ENCODE assay signal across 19 cellular contexts in the genomic region with DNA sequence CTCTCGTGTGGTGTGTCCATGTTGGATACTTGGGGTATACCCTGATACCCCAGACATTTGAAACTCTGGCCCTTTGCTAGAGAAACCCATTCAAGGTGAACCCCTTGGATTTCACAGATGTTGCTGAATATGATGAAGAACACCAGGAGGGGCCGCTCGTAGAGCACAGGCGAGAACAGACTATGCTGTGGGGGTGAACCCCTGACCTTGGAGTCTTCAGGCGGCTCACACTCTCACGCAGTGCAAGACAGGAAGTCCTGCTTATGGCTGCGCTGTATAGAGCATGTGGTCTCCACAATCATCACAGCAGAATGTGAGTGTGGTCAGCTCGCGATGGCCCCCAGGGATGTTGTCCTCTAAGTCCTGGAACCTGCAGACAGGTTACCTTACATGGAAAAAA.
DNase-seq lines count a peak whose midpoint lies in the region; ATAC-seq, FAIRE-seq and TF ChIP-seq lines count a peak whose summit lies in the region.
"Had no signal": no experiment of that assay in that cellular context is flagged by ENCODE, and none has a peak within 500 bp of the region (broad histone marks: within the 10 kb centered on the region; RNA-seq: fewer than 3 reads in every experiment).

No MANE protein-coding gene starts in this region.

- H3K18ac ChIP-seq in neuronal stem cell (ENCODE audit: low read length): no peak overlapping the region

- no peaks in the 10 kb centered on the region for H3K9me3 ChIP-seq in K562 (replicated peaks; ENCODE audit: control insufficient read depth, insufficient read depth, low read depth, low read length)
- H3K9me3 ChIP-seq in neuronal stem cell (replicated peaks in 1 of 2; ENCODE audit: control insufficient read depth in 2 of 2, insufficient read depth in 1 of 2, low read depth in 1 of 2, low read length in 2 of 2): no peaks in the 10 kb centered on the region
- H3K9me3 ChIP-seq: Caco-2 had no signal

- no peak overlapping the region for H2BK15ac ChIP-seq in neuronal stem cell (ENCODE audit: low read length)

- 0% methylated on average over 9 of the region's 9 CpGs for WGBS in K562 (ENCODE audit: insufficient coverage, low coverage, missing lambda C conversion rate)
- WGBS in neuronal stem cell (ENCODE audit: extremely low coverage in 2 of 2, insufficient read length in 2 of 2, insufficient replicate concordance in 1 of 2), 2 donors: no CpG with 5 or more reads among the region's 9 CpGs

- no peak overlapping the region for H4K91ac ChIP-seq in neuronal stem cell (ENCODE audit: low read depth, low read length, poor library complexity)

- TF ChIP-seq EP300 in K562 (IDR thresholded peaks at IDR 0.05; ENCODE audit: low read length): no peak

- H3K4me1 ChIP-seq in K562 (replicated peaks in 1 of 2; ENCODE audit: control insufficient read depth in 2 of 2, insufficient read depth in 2 of 2, low read length in 2 of 2): no peaks in the 10 kb centered on the region
- H3K4me1 ChIP-seq in neuronal stem cell (ENCODE audit: control insufficient read depth in 2 of 2, insufficient read depth in 1 of 2, low read depth in 1 of 2, low read length in 2 of 2): peaks cover 0 to 9% of the 10 kb centered on the region in 2 donors
- H3K4me1 ChIP-seq: Caco-2 had no signal

- intact Hi-C loops in K562 (cut with micrococcal nuclease): no loop called here

- no peak overlapping the region for H4K8ac ChIP-seq in neuronal stem cell (ENCODE audit: low read depth, low read length)

- no peak overlapping the region for H2AK5ac ChIP-seq in neuronal stem cell (ENCODE audit: low read depth, low read length)

- no peak overlapping the region for H3K14ac ChIP-seq in neuronal stem cell (ENCODE audit: low read length)

- H3K9ac ChIP-seq in K562 (ENCODE audit: insufficient read depth in 1 of 2, low read depth in 2 of 2, low read length in 2 of 2) (no peak overlapping the region), neuronal stem cell (ENCODE audit: low read depth, low read length, poor library complexity) (no peak overlapping the region)

- no TSS peak for BruUV-seq in K562 (replicated peaks; lab: Mats Ljungman, UMichigan)

- peak; percentile 65 for ATAC-seq in K562
- ATAC-seq: GM23338, HCT116 had no signal

- no peak overlapping the region for H2BK5ac ChIP-seq in neuronal stem cell (ENCODE audit: low read length)

- peak overlapping the region; percentile 12 for H3K23ac ChIP-seq in neuronal stem cell (ENCODE audit: low read depth, low read length, poor library complexity)

- CTCF ChIA-PET in K562 (lab: Yijun Ruan, JAX; ENCODE audit: low intra/inter-chr PET ratio): no interaction called here

- H3K27me3 ChIP-seq in K562 (ENCODE audit: control insufficient read depth in 2 of 2, insufficient read depth in 2 of 2, low read length in 2 of 2) (peaks cover 23 to 54% of the 10 kb centered on the region in 2 experiments), neuronal stem cell (ENCODE audit: control insufficient read depth in 3 of 3, insufficient read depth in 3 of 3, low read depth in 1 of 3, low read length in 3 of 3) (peaks cover 0 to 10% (median 0%) of the 10 kb centered on the region in 3 experiments)

- H3K27ac ChIP-seq in K562 (ENCODE audit: extremely low read depth, low read depth, low read length) (no peak overlapping the region), neuronal stem cell (replicated peaks; ENCODE audit: low read length) (no peak overlapping the region)
- H3K27ac ChIP-seq: RWPE1 had no signal

- TF ChIP-seq POLR2A in NB4 (IDR thresholded peaks at IDR 0.05; ENCODE audit: extremely low read depth, insufficient read length): no peak
- TF ChIP-seq POLR2A in K562 (conservative IDR thresholded peaks at IDR 0.05): no peak

- no peaks in the 10 kb centered on the region; the same call in 1 of the 2 replicates for H4K20me1 ChIP-seq in K562 (replicated peaks; ENCODE audit: control insufficient read depth, insufficient read depth, low read length)

- no peak for TF ChIP-seq CTCF in NB4 (IDR thresholded peaks at IDR 0.05; ENCODE audit: low read depth, low read length)
- TF ChIP-seq CTCF in K562 (IDR thresholded peaks at IDR 0.05 in 2 of 3, conservative IDR thresholded peaks at IDR 0.05 in 1 of 3; ENCODE audit: insufficient read depth in 2 of 3, low read depth in 1 of 3, low read length in 3 of 3): no peak

- H3K79me1 ChIP-seq in neuronal stem cell (ENCODE audit: low read depth, low read length): no peaks in the 10 kb centered on the region

- no peaks in the 10 kb centered on the region for H3K9me1 ChIP-seq in K562 (ENCODE audit: control insufficient read depth, insufficient read depth, low read length)

- H2BK12ac ChIP-seq in neuronal stem cell (ENCODE audit: low read length): no peak overlapping the region

- DNase-seq in activated gamma-delta T cell treated with Interleukin-2 at 50 U/mL for 16 hours (peak; percentile 14), activated gamma-delta T cell (lab: John Stamatoyannopoulos, UW) (no peak), NB4 (ENCODE audit: low read depth) (peak; percentile 27), K562 (ENCODE audit: extremely low read depth in 1 of 4, low spot score in 3 of 4) (no peak), neuronal stem cell (ENCODE audit: low spot score) (no peak), medulla oblongata (ENCODE audit: extremely low spot score) (no peak), NCI-H2107 (lab: John Stamatoyannopoulos, UW) (no peak)
- DNase-seq in central memory CD4-positive, alpha-beta T cell: no peak
- DNase-seq: Caco-2, GDM1, MV-4-11, NCI-H1417, NCI-H187 treated with DMSO at 0.1 percent for 48 hours, NCI-H2171, OCI-M1, SIG-M5 had no signal

- POLR2A ChIA-PET in K562 (lab: Yijun Ruan, JAX): no interaction called here

- no peaks in the 10 kb centered on the region for H3K79me2 ChIP-seq in K562 (ENCODE audit: control insufficient read depth, insufficient read depth, low read length)

- H3K36me3 ChIP-seq in K562 (ENCODE audit: control insufficient read depth, insufficient read depth, low read length) (no peaks in the 10 kb centered on the region), neuronal stem cell (replicated peaks in 1 of 2; ENCODE audit: control insufficient read depth in 2 of 2, insufficient read depth in 2 of 2, low read length in 2 of 2) (no peaks in the 10 kb centered on the region)

- H2AFZ ChIP-seq in K562 (ENCODE audit: low read depth, low read length): no peak overlapping the region
- no peak overlapping the region for H2AFZ ChIP-seq in neuronal stem cell (ENCODE audit: low read length)
- H2AFZ ChIP-seq: GM23338 had no signal

- H3K4me2 ChIP-seq in K562 (ENCODE audit: insufficient read depth, low read length): no peak overlapping the region
- no peak overlapping the region for H3K4me2 ChIP-seq in neuronal stem cell (ENCODE audit: insufficient read depth, low read length, poor library complexity, severe bottlenecking)
- H3K4me2 ChIP-seq: GM23338 had no signal

- H3K4me3 ChIP-seq in NB4 (ENCODE audit: low read depth, low read length) (no peak overlapping the region), K562 (no peak overlapping the region), neuronal stem cell (ENCODE audit: low read length in 2 of 2) (no peak overlapping the region)
- H3K4me3 ChIP-seq: GM23338 had no signal

- FAIRE-seq in K562 (lab: Jason Lieb, UNC): no peak

- no peak; a peak in 1 of 4 replicates for TF ChIP-seq RAD21 in K562 (CRISPR knock-in tag; conservative IDR thresholded peaks at IDR 0.05 in 1 of 2, IDR thresholded peaks at IDR 0.05 in 1 of 2)

- in situ Hi-C loops in K562 (cut with MboI): no loop called here

- no peak overlapping the region for H2BK120ac ChIP-seq in neuronal stem cell (ENCODE audit: low read depth, low read length)

- H3K4ac ChIP-seq in neuronal stem cell (ENCODE audit: low read length): no peak overlapping the region

TF ChIP-seq in K562, 482 proteins besides CTCF, POLR2A, EP300 and RAD21 (continues in another document):
- TF ChIP-seq, protein P1, sequence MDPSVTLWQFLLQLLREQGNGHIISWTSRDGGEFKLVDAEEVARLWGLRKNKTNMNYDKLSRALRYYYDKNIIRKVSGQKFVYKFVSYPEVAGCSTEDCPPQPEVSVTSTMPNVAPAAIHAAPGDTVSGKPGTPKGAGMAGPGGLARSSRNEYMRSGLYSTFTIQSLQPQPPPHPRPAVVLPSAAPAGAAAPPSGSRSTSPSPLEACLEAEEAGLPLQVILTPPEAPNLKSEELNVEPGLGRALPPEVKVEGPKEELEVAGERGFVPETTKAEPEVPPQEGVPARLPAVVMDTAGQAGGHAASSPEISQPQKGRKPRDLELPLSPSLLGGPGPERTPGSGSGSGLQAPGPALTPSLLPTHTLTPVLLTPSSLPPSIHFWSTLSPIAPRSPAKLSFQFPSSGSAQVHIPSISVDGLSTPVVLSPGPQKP (CRISPR knock-in tag; IDR thresholded peaks at IDR 0.05): no peak

Comparison
In these comparisons a context has a peak if more than half of its experiments do, and no peak if none do; other contexts are left out.
1. DNase-seq: peak in activated gamma-delta T cell treated with Interleukin-2 at 50 U/mL for 16 hours (single experiment) and NB4 (single experiment); none in activated gamma-delta T cell (single experiment), K562 (0 of 4), neuronal stem cell (single experiment), medulla oblongata (single experiment), NCI-H2107 (single experiment) and central memory CD4-positive, alpha-beta T cell (single experiment).